ENCODE assay signal across 20 cellular contexts in genomic region chr16:47465919-47466630, GRCh38. TPM values are rescaled to one million over a fixed set of nuclear protein-coding genes. Genes with fewer than 3 reads are reported as not detected.
DNase-seq lines count a peak whose midpoint lies in the region; ATAC-seq and TF ChIP-seq lines count a peak whose summit lies in the region.
"Had no signal": no experiment of that assay in that cellular context is flagged by ENCODE, and none has a peak within 500 bp of the region (broad histone marks: within the 10 kb centered on the region; RNA-seq: fewer than 3 reads in every experiment).

No MANE protein-coding gene starts in this region.

- H3K4me3 Mint-ChIP-seq in stimulated activated memory B cell treated with anti-CD40 and anti-IgM and Interleukin-4, amounts not matched to agents 10 μg/mL and 1 μg/mL and 100 μg/mL, for 72 hours, result peak overlapping the region; percentile 8
- H3K4me3 Mint-ChIP-seq: CD14-positive monocyte, T-helper 17 cell had no signal

- H3K9me3 Mint-ChIP-seq in stimulated activated memory B cell treated with anti-CD40 and anti-IgM and Interleukin-4, amounts not matched to agents 10 μg/mL and 1 μg/mL and 100 μg/mL, for 72 hours, result no peaks in the 10 kb centered on the region

- H3K36me3 Mint-ChIP-seq in stimulated activated memory B cell treated with anti-CD40 and anti-IgM and Interleukin-4, amounts not matched to agents 10 μg/mL and 1 μg/mL and 100 μg/mL, for 72 hours, result peaks cover 40% of the 10 kb centered on the region

- no peaks in the 10 kb centered on the region for H4K20me1 ChIP-seq in Karpas-422 (ENCODE audit: insufficient read depth, low read depth, low read length)
- no peaks in the 10 kb centered on the region for H4K20me1 ChIP-seq in SU-DHL-6 (ENCODE audit: low read depth, low read length)

- H3K4me1 Mint-ChIP-seq in stimulated activated memory B cell treated with anti-CD40 and anti-IgM and Interleukin-4, amounts not matched to agents 10 μg/mL and 1 μg/mL and 100 μg/mL, for 72 hours, result peaks cover 71% of the 10 kb centered on the region

- H3K27me3 Mint-ChIP-seq in stimulated activated memory B cell treated with anti-CD40 and anti-IgM and Interleukin-4, amounts not matched to agents 10 μg/mL and 1 μg/mL and 100 μg/mL, for 72 hours, result no peaks in the 10 kb centered on the region
- H3K27me3 Mint-ChIP-seq: T-helper 17 cell had no signal

- peak overlapping the region; percentile 80 for H3K4me2 ChIP-seq in Karpas-422 (ENCODE audit: low read depth, low read length, poor library complexity, severe bottlenecking)
- H3K4me2 ChIP-seq in SU-DHL-6 (ENCODE audit: low read depth, low read length, poor library complexity, severe bottlenecking), result peak overlapping the region; percentile 77
- H3K4me2 ChIP-seq: KMS-11 had no signal

- H3K9me3 ChIP-seq in left ventricle myocardium inferior (replicated peaks) (no peaks in the 10 kb centered on the region), Karpas-422 (ENCODE audit: low read length) (no peaks in the 10 kb centered on the region), SU-DHL-6 (ENCODE audit: insufficient read depth, low read length) (no peaks in the 10 kb centered on the region)

- H3K79me2 ChIP-seq in Karpas-422 (ENCODE audit: low read length) (peaks cover 91% of the 10 kb centered on the region), SU-DHL-6 (ENCODE audit: insufficient read depth, low read length) (peaks cover 68% of the 10 kb centered on the region)

- DNase-seq in left ventricle myocardium inferior (no peak), Right ventricle myocardium superior (no peak), Karpas-422 (no peak), GM19240 (ENCODE audit: insufficient read length, low spot score) (no peak), DMS 273 (lab: John Stamatoyannopoulos, UW; ENCODE audit: unreplicated experiment) (no peak), NCI-H526 treated with DMSO at 0.1 percent for 48 hours (lab: John Stamatoyannopoulos, UW) (no peak)
- DNase-seq: 8988T; DMS79; H7; NCI-H1436 treated with DMSO at 0.1 percent for 48 hours; NCI-H1930; NCI-H748 treated with DMSO at 0.1 percent for 48 hours; NK-92 treated with Interleukin-12 subunit alpha and Interleukin-12 subunit beta, amount 100 ng/mL, for 24 hours; T-helper 17 cell had no signal

- no peaks in the 10 kb centered on the region for H3K27me3 ChIP-seq in left ventricle myocardium inferior (ENCODE audit: low read depth)
- H3K27me3 ChIP-seq in Karpas-422 (ENCODE audit: low read length), result no peaks in the 10 kb centered on the region
- H3K27me3 ChIP-seq in SU-DHL-6 (ENCODE audit: low read length), result no peaks in the 10 kb centered on the region

- H3K4me1 ChIP-seq in left ventricle myocardium inferior (peaks cover 98% of the 10 kb centered on the region), Karpas-422 (ENCODE audit: low read length) (peaks cover 61% of the 10 kb centered on the region)

- intact Hi-C loops in left ventricle myocardium inferior (cut with micrococcal nuclease), result no loop called here
- intact Hi-C loops in Right ventricle myocardium superior (cut with DNase I), result no loop called here

- no peaks in the 10 kb centered on the region for H3K36me3 ChIP-seq in left ventricle myocardium inferior
- H3K36me3 ChIP-seq in Karpas-422 (ENCODE audit: insufficient read depth, low read length), result no peaks in the 10 kb centered on the region
- peaks cover 12% of the 10 kb centered on the region; the same call in 1 of the 2 replicates for H3K36me3 ChIP-seq in SU-DHL-6 (ENCODE audit: low read length)

- H3K4me3 ChIP-seq in left ventricle myocardium inferior, result no peak overlapping the region
- peak overlapping the region; percentile 7; the same call in 1 of the 2 replicates for H3K4me3 ChIP-seq in Karpas-422 (ENCODE audit: low read length)
- H3K4me3 ChIP-seq in SU-DHL-6 (ENCODE audit: insufficient read depth, low read length, poor library complexity, severe bottlenecking), result no peak overlapping the region

- peaks cover 37% of the 10 kb centered on the region for H3F3A ChIP-seq in SU-DHL-6 (ENCODE audit: insufficient read depth)

- H3K9me2 ChIP-seq in Karpas-422 (replicated peaks; ENCODE audit: insufficient read depth, low read length), result no peaks in the 10 kb centered on the region
- no peaks in the 10 kb centered on the region for H3K9me2 ChIP-seq in SU-DHL-6 (replicated peaks; ENCODE audit: insufficient read depth, low read length)

- H3K9ac ChIP-seq in Karpas-422 (ENCODE audit: low read length) (no peak overlapping the region), SU-DHL-6 (ENCODE audit: low read length) (peak overlapping the region; percentile 88; the same call in 1 of the 2 replicates)
- H3K9ac ChIP-seq: KMS-11 had no signal

- ATAC-seq in Right ventricle myocardium superior (ENCODE audit: poor library complexity), result no peak
- no peak for ATAC-seq in stimulated activated memory B cell treated with anti-CD40 and anti-IgM and Interleukin-4, amounts not matched to agents 10 μg/mL and 1 μg/mL and 100 μg/mL, for 72 hours
- ATAC-seq: Right ventricle myocardium inferior, T-helper 17 cell had no signal

- H3K27ac ChIP-seq in left ventricle myocardium inferior (replicated peaks) (peak overlapping the region; percentile 25), Karpas-422 (ENCODE audit: low read length) (peak overlapping the region; percentile 91), SU-DHL-6 (ENCODE audit: low read depth, low read length) (peak overlapping the region; percentile 82; the same call in 1 of the 2 replicates)
- H3K27ac ChIP-seq: HL-60, KMS-11 had no signal

- TF ChIP-seq CTCF in left ventricle myocardium inferior (IDR thresholded peaks at IDR 0.05; ENCODE audit: borderline replicate concordance), result no peak
- TF ChIP-seq CTCF in SU-DHL-6 (IDR thresholded peaks at IDR 0.05; ENCODE audit: insufficient read depth, low read length, poor library complexity, severe bottlenecking), result no peak

- H2AFZ ChIP-seq in Karpas-422 (ENCODE audit: low read length) (no peak overlapping the region), SU-DHL-6 (ENCODE audit: low read depth, low read length, severe bottlenecking) (no peak overlapping the region)

- H3K27ac Mint-ChIP-seq in stimulated activated memory B cell treated with anti-CD40 and anti-IgM and Interleukin-4, amounts not matched to agents 10 μg/mL and 1 μg/mL and 100 μg/mL, for 72 hours, result no peak overlapping the region
- H3K27ac Mint-ChIP-seq: T-helper 17 cell had no signal

RNA-seq across cellular contexts. Expression of gene PHKB, which starts 4.9 kb away (rescaled TPM):
- total RNA-seq in left ventricle myocardium inferior (63.2 TPM), Right ventricle myocardium superior (72.1 TPM)
- total RNA-seq in Karpas-422 (2014; rRNA removed; shearing (Covaris generic); ENCODE audit: low replicate concordance), result 53.7 and 87.4 TPM in 2 replicates

RNA-seq across cellular contexts. Expression of gene ITFG1, which starts 5.2 kb away (rescaled TPM):
- total RNA-seq in left ventricle myocardium inferior, result 71.3 TPM
- total RNA-seq in Right ventricle myocardium superior, result 54.1 TPM
- 68.1 and 161 TPM in 2 replicates for total RNA-seq in Karpas-422 (2014; rRNA removed; shearing (Covaris generic); ENCODE audit: low replicate concordance)

Comparison
In these comparisons a context has a peak if more than half of its experiments do, and no peak if none do; other contexts are left out.
1. H3K27ac ChIP-seq: peak in every context shown above with its lines; median percentile 91 in Karpas-422; 82 in SU-DHL-6; 25 in left ventricle myocardium inferior.